Comparison of ENCODE assay signal across 21 cellular contexts in the genomic region with DNA sequence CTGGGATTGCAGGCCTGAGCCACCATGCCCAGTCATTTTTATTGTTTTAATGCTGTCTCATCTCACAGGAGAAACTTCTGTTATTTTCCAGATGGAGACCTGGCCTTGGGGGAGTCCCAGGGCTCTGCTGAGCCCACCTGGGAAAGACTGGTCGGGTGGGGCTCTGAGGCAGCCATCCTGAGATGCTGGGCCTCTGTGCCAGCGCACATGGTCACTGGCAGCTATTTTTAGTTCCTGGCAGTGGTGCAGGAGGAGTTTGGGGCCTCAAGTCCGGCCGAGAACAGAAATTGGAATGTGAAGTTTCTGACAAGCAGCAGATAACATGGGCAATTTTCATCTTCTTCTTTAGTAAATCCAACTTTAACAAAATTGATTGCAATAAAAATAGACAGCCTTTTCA. TPM values are rescaled to one million over a fixed set of nuclear protein-coding genes. Genes with fewer than 3 reads are reported as not detected.
DNase-seq lines count a peak whose midpoint lies in the region; ATAC-seq and TF ChIP-seq lines count a peak whose summit lies in the region.
"Had no signal": no experiment of that assay in that cellular context is flagged by ENCODE, and none has a peak within 500 bp of the region (broad histone marks: within the 10 kb centered on the region; RNA-seq: fewer than 3 reads in every experiment).

No MANE protein-coding gene starts in this region.

- H2AK5ac ChIP-seq in IMR-90 (ENCODE audit: low read depth, low read length) = no peak overlapping the region

- H3K79me2 ChIP-seq in hepatocyte = no peaks in the 10 kb centered on the region

- no peak overlapping the region for H2BK20ac ChIP-seq in IMR-90 (ENCODE audit: low read depth, low read length)

- TF ChIP-seq CTCF in IMR-90 (conservative IDR thresholded peaks at IDR 0.05; ENCODE audit: low read depth, low read length) = no peak
- TF ChIP-seq CTCF in fibroblast of pulmonary artery (IDR thresholded peaks at IDR 0.05; ENCODE audit: low read length, missing control alignments) = no peak
- TF ChIP-seq CTCF in hepatocyte (IDR thresholded peaks at IDR 0.05; ENCODE audit: poor library complexity) = no peak
- no peak for TF ChIP-seq CTCF in thyroid gland (IDR thresholded peaks at IDR 0.05)
- TF ChIP-seq CTCF in coronary artery (IDR thresholded peaks at IDR 0.05) = no peak

- H3K79me1 ChIP-seq in IMR-90 (ENCODE audit: low read depth in 1 of 2, low read length in 2 of 2) = no peaks in the 10 kb centered on the region

- H3K27ac ChIP-seq in IMR-90 (ENCODE audit: insufficient read depth, low read length) (no peak overlapping the region), hepatocyte (peak overlapping the region; percentile 43), thyroid gland (no peak overlapping the region), coronary artery (no peak overlapping the region)
- H3K27ac ChIP-seq: ascending aorta, neural progenitor cell, psoas muscle had no signal

- no peak overlapping the region for H2BK120ac ChIP-seq in IMR-90 (ENCODE audit: low read depth, low read length)

- WGBS in IMR-90 (ENCODE audit: extremely low coverage in 2 of 2, insufficient read length in 1 of 2), 2 experiments = no CpG with 5 or more reads among the region's 4 CpGs
- WGBS in hepatocyte (ENCODE audit: low lambda C conversion rate, missing lambda C conversion rate) = 54% methylated on average over 4 of the region's 4 CpGs
- WGBS in thyroid gland, 2 donors = 36 to 58% methylated on average over 4 of the region's 4 CpGs

- no peak overlapping the region for H2AK9ac ChIP-seq in IMR-90 (replicated peaks; ENCODE audit: low read depth, low read length, poor library complexity)

- intact Hi-C loops in IMR-90 (cut with micrococcal nuclease) (no loop called here), thyroid gland (cut with DNase I) (no loop called here)

- no peak overlapping the region for H3K9ac ChIP-seq in IMR-90 (ENCODE audit: low read depth, low read length)
- H3K9ac ChIP-seq: neural progenitor cell had no signal

- no peak overlapping the region for H3K14ac ChIP-seq in IMR-90 (replicated peaks; ENCODE audit: low read depth, low read length)

- H4K20me1 ChIP-seq in IMR-90 (ENCODE audit: insufficient read depth, low read length) (no peaks in the 10 kb centered on the region), hepatocyte (ENCODE audit: insufficient read depth, poor library complexity, severe bottlenecking) (no peaks in the 10 kb centered on the region)

- in situ Hi-C loops in IMR-90 (cut with MboI; ENCODE audit: low sequenced_read_pairs) = no loop called here

- H3K23ac ChIP-seq in IMR-90 (ENCODE audit: low read depth, low read length) = no peak overlapping the region

- H3K36me3 ChIP-seq in IMR-90 (ENCODE audit: control insufficient read depth, insufficient read depth, low read length) (no peaks in the 10 kb centered on the region), hepatocyte (replicated peaks; ENCODE audit: insufficient read depth, low read depth) (no peaks in the 10 kb centered on the region), thyroid gland (no peaks in the 10 kb centered on the region)
- H3K36me3 ChIP-seq: ascending aorta, neural progenitor cell had no signal

- no peak overlapping the region for H3K4ac ChIP-seq in IMR-90 (ENCODE audit: low read depth, low read length)

- ATAC-seq in IMR-90 (ENCODE audit: low read depth) = no peak
- ATAC-seq in HG03139 (IDR thresholded peaks at IDR 0.05; ENCODE audit: unreplicated experiment) = no peak
- no peak for ATAC-seq in GM19035 (IDR thresholded peaks at IDR 0.05; ENCODE audit: unreplicated experiment)
- ATAC-seq: psoas muscle had no signal

- POLR2A ChIA-PET in IMR-90 (lab: Charles Lee; ENCODE audit: unreplicated experiment) = no interaction called here

- no peaks in the 10 kb centered on the region for H3K9me1 ChIP-seq in IMR-90 (ENCODE audit: insufficient read depth, low read length)

- H3K4me2 ChIP-seq in IMR-90 (ENCODE audit: low read depth, low read length) = no peak overlapping the region
- H3K4me2 ChIP-seq in hepatocyte = peak overlapping the region; percentile 15
- H3K4me2 ChIP-seq: neural progenitor cell had no signal

- peaks cover 17% of the 10 kb centered on the region; the same call in 1 of the 2 replicates for H3K27me3 ChIP-seq in IMR-90 (ENCODE audit: control insufficient read depth, insufficient read depth, low read length)
- H3K27me3 ChIP-seq in hepatocyte = no peaks in the 10 kb centered on the region
- H3K27me3 ChIP-seq in thyroid gland = no peaks in the 10 kb centered on the region
- H3K27me3 ChIP-seq: ascending aorta, neural progenitor cell had no signal

- H3K4me3 ChIP-seq in IMR-90 (ENCODE audit: insufficient read depth, low read depth, low read length) (no peak overlapping the region), fibroblast of pulmonary artery (replicated peaks; ENCODE audit: low read depth, low read length) (no peak overlapping the region), hepatocyte (no peak overlapping the region), thyroid gland (replicated peaks in 1 of 3) (no peak overlapping the region), coronary artery (no peak overlapping the region)
- H3K4me3 ChIP-seq: ascending aorta, neural progenitor cell, psoas muscle, skin epidermis had no signal

- DNase-seq in IMR-90 = peak; percentile 20
- peak; percentile 14 for DNase-seq in fibroblast of pulmonary artery (ENCODE audit: low read depth)
- no peak for DNase-seq in hepatocyte (ENCODE audit: low spot score)
- peak; percentile 43 to 58 for DNase-seq in thyroid gland
- no peak for DNase-seq in coronary artery (ENCODE audit: low spot score)
- no peak for DNase-seq in activated CD4-positive, alpha-beta T cell treated with anti-CD3 and anti-CD28 coated beads for 48 hours
- DNase-seq: activated B cell treated with CpG ODN at 0.5 μM for 24 hours; activated CD4-positive, alpha-beta memory T cell treated with anti-CD3 and anti-CD28 coated beads for 36 hours; effector CD8-positive, alpha-beta T cell; EL; HFFc6; NCI-H1417; psoas muscle; stimulated activated CD4-positive, alpha-beta T cell treated with anti-CD3 and anti-CD28 coated beads, Interleukin-1b, Interleukin-23, amount 100 ng/mL, for 48 hours; T-helper 9 cell had no signal

- no peaks in the 10 kb centered on the region for H3K4me1 ChIP-seq in IMR-90 (ENCODE audit: control insufficient read depth, insufficient read depth, low read length)
- peaks cover 13% of the 10 kb centered on the region for H3K4me1 ChIP-seq in hepatocyte (ENCODE audit: insufficient read depth)
- no peaks in the 10 kb centered on the region for H3K4me1 ChIP-seq in thyroid gland

- TF ChIP-seq RAD21 in IMR-90 (IDR thresholded peaks at IDR 0.05; ENCODE audit: low read length) = no peak

- no peak overlapping the region for H3K18ac ChIP-seq in IMR-90 (ENCODE audit: low read depth, low read length)

- H2BK5ac ChIP-seq in IMR-90 (ENCODE audit: low read depth, low read length, poor library complexity, severe bottlenecking) = no peak overlapping the region

- no TSS peak for BruUV-seq in IMR-90 (replicated peaks; lab: Mats Ljungman, UMichigan)

- no peak overlapping the region for H2BK15ac ChIP-seq in IMR-90 (ENCODE audit: low read depth, low read length)

- H3K9me3 ChIP-seq in IMR-90 (ENCODE audit: control insufficient read depth, insufficient read depth, low read length) (peaks cover 4% of the 10 kb centered on the region), hepatocyte (ENCODE audit: low read depth) (no peaks in the 10 kb centered on the region), thyroid gland (no peaks in the 10 kb centered on the region)
- H3K9me3 ChIP-seq: ascending aorta, psoas muscle had no signal

- H4K91ac ChIP-seq in IMR-90 (ENCODE audit: insufficient read depth, low read depth, low read length) = no peak overlapping the region

- no peaks in the 10 kb centered on the region for H3K9me2 ChIP-seq in hepatocyte (replicated peaks; ENCODE audit: insufficient read depth)

- H4K5ac ChIP-seq in IMR-90 (ENCODE audit: low read depth, low read length) = no peak overlapping the region

- TF ChIP-seq POLR2A in IMR-90 (IDR thresholded peaks at IDR 0.05; ENCODE audit: low read depth, low read length) (no peak), thyroid gland (IDR thresholded peaks at IDR 0.05) (no peak)

- dilution Hi-C loops in IMR-90 (cut with HindIII; ENCODE audit: low sequenced_read_pairs, unreplicated experiment) = no loop called here

- CTCF ChIA-PET in IMR-90 (lab: Yijun Ruan, JAX) = no interaction called here

- no peak overlapping the region for H4K8ac ChIP-seq in IMR-90 (ENCODE audit: low read depth in 2 of 2, low read length in 2 of 2)

- H2AFZ ChIP-seq in IMR-90 (replicated peaks; ENCODE audit: low read length, poor library complexity) = no peak overlapping the region
- no peak overlapping the region for H2AFZ ChIP-seq in hepatocyte
- H2AFZ ChIP-seq: neural progenitor cell had no signal

- H3K56ac ChIP-seq in IMR-90 (ENCODE audit: extremely low read depth, insufficient read depth, low read length) = no peak overlapping the region

TF ChIP-seq in IMR-90, 13 proteins besides CTCF, POLR2A, EP300 and RAD21:
- TF ChIP-seq MAZ (IDR thresholded peaks at IDR 0.05; ENCODE audit: borderline replicate concordance, low read depth, low read length) (no peak), FOS (IDR thresholded peaks at IDR 0.05; ENCODE audit: low read depth, low read length) (no peak), SMC3 (IDR thresholded peaks at IDR 0.05; ENCODE audit: low read depth, low read length) (no peak), RFX5 (IDR thresholded peaks at IDR 0.05; ENCODE audit: low read depth, low read length) (no peak), CEBPB (IDR thresholded peaks at IDR 0.05; ENCODE audit: low read depth, low read length) (no peak), MXI1 (IDR thresholded peaks at IDR 0.05; ENCODE audit: borderline replicate concordance, low read depth, low read length) (no peak), BHLHE40 (IDR thresholded peaks at IDR 0.05; ENCODE audit: low read depth, low read length) (no peak), NFE2L2 (IDR thresholded peaks at IDR 0.05; ENCODE audit: low read depth, low read length) (no peak), CHD1 (IDR thresholded peaks at IDR 0.05; ENCODE audit: low read depth, low read length) (no peak)
- TF ChIP-seq, protein P1, sequence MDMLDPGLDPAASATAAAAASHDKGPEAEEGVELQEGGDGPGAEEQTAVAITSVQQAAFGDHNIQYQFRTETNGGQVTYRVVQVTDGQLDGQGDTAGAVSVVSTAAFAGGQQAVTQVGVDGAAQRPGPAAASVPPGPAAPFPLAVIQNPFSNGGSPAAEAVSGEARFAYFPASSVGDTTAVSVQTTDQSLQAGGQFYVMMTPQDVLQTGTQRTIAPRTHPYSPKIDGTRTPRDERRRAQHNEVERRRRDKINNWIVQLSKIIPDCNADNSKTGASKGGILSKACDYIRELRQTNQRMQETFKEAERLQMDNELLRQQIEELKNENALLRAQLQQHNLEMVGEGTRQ (IDR thresholded peaks at IDR 0.05; ENCODE audit: low read depth, low read length) = no peak

RNA-seq across cellular contexts. Expression of a gene that starts 44.5 kb away (rescaled TPM):
- total RNA-seq in IMR-90 (2012; rRNA removed) (0.28 and 0.36 TPM in 2 replicates), hepatocyte (1.6 and 2.4 TPM in 2 replicates), thyroid gland (10 to 100 TPM in 1 of 4 donors, 1 to 10 TPM in 3; 1.7 to 13.6 (median 3.6) TPM)
- polyA plus RNA-seq in IMR-90 (2012; rRNA removed) (0.62 and 0.67 TPM in 2 replicates), hepatocyte (1.1 and 4.8 TPM in 2 replicates)
- 0.22 and 0.70 TPM in 2 replicates for polyA plus RNA-seq in IMR-90 (2012; cell fraction: cytosol; rRNA removed)
- 0.76 and 0.77 TPM in 2 replicates for polyA plus RNA-seq in IMR-90 (2012; cell fraction: nucleus; rRNA removed; ENCODE audit: low replicate concordance)
- total RNA-seq: activated B cell treated with CpG ODN at 0.5 μM for 24 hours, NCI-H460 had no signal

Comparison
In these comparisons a context has a peak if more than half of its experiments do, and no peak if none do; other contexts are left out.
1. DNase-seq: peak in IMR-90 (single experiment), fibroblast of pulmonary artery (single experiment) and thyroid gland (2 of 2); none in hepatocyte (single experiment), coronary artery (single experiment) and activated CD4-positive, alpha-beta T cell treated with anti-CD3 and anti-CD28 coated beads for 48 hours (single experiment).